Comparison of ENCODE assay signal across 13 cellular contexts in genomic region chr12:30725739-30726138, GRCh38. TPM values are rescaled to one million over a fixed set of nuclear protein-coding genes. Genes with fewer than 3 reads are reported as not detected.
A peak's percentile ranks its signal among the peaks of the same experiment; 100 is the strongest.
DNase-seq lines count a peak whose midpoint lies in the region; ATAC-seq, FAIRE-seq and TF ChIP-seq lines count a peak whose summit lies in the region.
"Had no signal": no experiment of that assay in that cellular context is flagged by ENCODE, and none has a peak within 500 bp of the region (broad histone marks: within the 10 kb centered on the region; RNA-seq: fewer than 3 reads in every experiment).

No MANE protein-coding gene starts in this region.

- 88 to 90% methylated on average over 1 of the region's 1 CpG for WGBS in heart right ventricle, 2 donors
- 22 to 27% methylated on average over 1 of the region's 1 CpG for WGBS in esophagus squamous epithelium, 2 donors

- peak in 1 of 2 donors; percentile 80 for DNase-seq in cardiac muscle cell (ENCODE audit: low read depth in 1 of 2, low spot score in 1 of 2)
- DNase-seq in heart right ventricle, result no peak
- peak; percentile 82 for DNase-seq in adipocyte (ENCODE audit: low read depth)
- peak; percentile 47 to 77 for DNase-seq in foreskin fibroblast
- DNase-seq in urothelium cell line (ENCODE audit: low spot score), result peak; percentile 65
- DNase-seq in esophagus squamous epithelium (lab: John Stamatoyannopoulos, UW), result no peak
- DNase-seq in epidermal melanocyte (ENCODE audit: insufficient read length, low spot score), result no peak
- DNase-seq: activated CD4-positive, alpha-beta T cell treated with anti-CD3 and anti-CD28 coated beads for 48 hours; activated naive CD4-positive, alpha-beta T cell treated with Interleukin-2 at 50 U/mL for 16 hours; AML-193; pancreas had no signal

- H3K4me1 ChIP-seq in cardiac muscle cell (ENCODE audit: low read depth) (no peaks in the 10 kb centered on the region), heart right ventricle (peaks cover 0 to 10% (median 0%) of the 10 kb centered on the region in 9 donors), adipocyte (ENCODE audit: control insufficient read depth, insufficient read depth, low read length) (peaks cover 13% of the 10 kb centered on the region), esophagus squamous epithelium (peaks cover 0 to 7% (median 0%) of the 10 kb centered on the region in 3 donors)

- no peaks in the 10 kb centered on the region for H3K9me3 ChIP-seq in cardiac muscle cell (ENCODE audit: low read depth)
- no peaks in the 10 kb centered on the region for H3K9me3 ChIP-seq in heart right ventricle
- H3K9me3 ChIP-seq in adipocyte (ENCODE audit: control insufficient read depth, low read length), result no peaks in the 10 kb centered on the region
- H3K9me3 ChIP-seq in esophagus squamous epithelium, result no peaks in the 10 kb centered on the region
- H3K9me3 ChIP-seq: pancreas, SJCRH30 had no signal

- TF ChIP-seq POLR2A in esophagus squamous epithelium (IDR thresholded peaks at IDR 0.05), result no peak

- FAIRE-seq in urothelium cell line (lab: Jason Lieb, UNC), result no peak
- FAIRE-seq: pancreas had no signal

- H3K4me3 ChIP-seq in cardiac muscle cell (no peak overlapping the region), heart right ventricle (no peak overlapping the region), adipocyte (ENCODE audit: low read length) (peak overlapping the region; percentile 32), foreskin fibroblast (ENCODE audit: low read depth in 1 of 2, low read length in 2 of 2) (no peak overlapping the region), esophagus squamous epithelium (no peak overlapping the region)
- H3K4me3 ChIP-seq: pancreas, SJCRH30 had no signal

- H3K36me3 ChIP-seq in cardiac muscle cell (peaks cover 59% of the 10 kb centered on the region), heart right ventricle (peaks cover 0 to 92% (median 6%) of the 10 kb centered on the region in 9 donors), adipocyte (ENCODE audit: control insufficient read depth, insufficient read depth, low read length, severe bottlenecking) (peaks cover 39% of the 10 kb centered on the region), esophagus squamous epithelium (peaks cover 0 to 73% (median 0%) of the 10 kb centered on the region in 3 donors)

- H3K27me3 ChIP-seq in cardiac muscle cell (no peaks in the 10 kb centered on the region), heart right ventricle (no peaks in the 10 kb centered on the region), adipocyte (replicated peaks; ENCODE audit: control insufficient read depth, insufficient read depth, low read length) (no peaks in the 10 kb centered on the region), esophagus squamous epithelium (no peaks in the 10 kb centered on the region)
- H3K27me3 ChIP-seq: pancreas, SJCRH30 had no signal

- H3K9ac ChIP-seq in adipocyte (ENCODE audit: low read length), result peak overlapping the region; percentile 53

- ATAC-seq in heart right ventricle (no peak), GM18861 (IDR thresholded peaks at IDR 0.05; ENCODE audit: unreplicated experiment) (no peak)

- H3K27ac ChIP-seq in cardiac muscle cell (no peak overlapping the region), heart right ventricle (no peak overlapping the region), esophagus squamous epithelium (no peak overlapping the region)
- H3K27ac ChIP-seq: pancreas, SJCRH30 had no signal

- TF ChIP-seq CTCF in cardiac muscle cell (IDR thresholded peaks at IDR 0.05; ENCODE audit: low read depth, low read length), result peak; percentile 20
- no peak for TF ChIP-seq CTCF in heart right ventricle (IDR thresholded peaks at IDR 0.05)
- TF ChIP-seq CTCF in foreskin fibroblast (IDR thresholded peaks at IDR 0.05; ENCODE audit: low read depth, low read length), result no peak
- no peak for TF ChIP-seq CTCF in esophagus squamous epithelium (IDR thresholded peaks at IDR 0.05)

- intact Hi-C loops in heart right ventricle (cut with DNase I), result no loop called here
- intact Hi-C loops in esophagus squamous epithelium (cut with DNase I), result no loop called here

RNA-seq across cellular contexts. Expression of gene CAPRIN2, which starts 29.0 kb away (rescaled TPM):
- 30.6 and 38.4 TPM in 2 replicates for total RNA-seq in cardiac muscle cell
- polyA plus RNA-seq in cardiac muscle cell, result 26.0 and 34.3 TPM in 2 replicates
- total RNA-seq in heart right ventricle, result 10 to 100 TPM; 22.2 to 33.0 (median 28.9) TPM
- polyA plus RNA-seq in heart right ventricle, result 10 to 100 TPM; 10.4 to 20.6 TPM
- total RNA-seq in esophagus squamous epithelium, result 10 to 100 TPM in 3 of 4 donors, 1 to 10 TPM in 1; 2.5 to 26.5 (median 15.2) TPM

RNA-seq across cellular contexts. Expression of gene IPO8, which starts 30.1 kb away (rescaled TPM):
- 20.5 and 29.6 TPM in 2 replicates for total RNA-seq in cardiac muscle cell
- polyA plus RNA-seq in cardiac muscle cell, result 10.4 and 15.0 TPM in 2 replicates
- 10 to 100 TPM; 20.8 to 30.7 (median 24.8) TPM for total RNA-seq in heart right ventricle
- polyA plus RNA-seq in heart right ventricle, result 1 to 10 TPM; 7.3 to 9.6 TPM
- total RNA-seq in esophagus squamous epithelium, result 10 to 100 TPM; 18.0 to 31.9 (median 29.0) TPM

Comparison
In these comparisons a context has a peak if more than half of its experiments do, and no peak if none do; other contexts are left out.
1. DNase-seq: peak in adipocyte (single experiment), foreskin fibroblast (2 of 2) and urothelium cell line (single experiment); none in heart right ventricle (0 of 2), esophagus squamous epithelium (single experiment) and epidermal melanocyte (single experiment).